ENCODE assay signal across 1 cellular context in genomic region chr2:20231632-20232031, GRCh38.
TF ChIP-seq lines count a peak whose summit lies in the region.

No MANE protein-coding gene starts in this region.

TF ChIP-seq in GM12878, 131 proteins besides CTCF, POLR2A, EP300 and RAD21 (continued from another document):
- TF ChIP-seq PRDM15 (CRISPR knock-in tag; IDR thresholded peaks at IDR 0.05) (no peak), MXI1 (IDR thresholded peaks at IDR 0.05; ENCODE audit: low read depth, low read length) (no peak)
